ENCODE assay signal across 15 cellular contexts in the genomic region with DNA sequence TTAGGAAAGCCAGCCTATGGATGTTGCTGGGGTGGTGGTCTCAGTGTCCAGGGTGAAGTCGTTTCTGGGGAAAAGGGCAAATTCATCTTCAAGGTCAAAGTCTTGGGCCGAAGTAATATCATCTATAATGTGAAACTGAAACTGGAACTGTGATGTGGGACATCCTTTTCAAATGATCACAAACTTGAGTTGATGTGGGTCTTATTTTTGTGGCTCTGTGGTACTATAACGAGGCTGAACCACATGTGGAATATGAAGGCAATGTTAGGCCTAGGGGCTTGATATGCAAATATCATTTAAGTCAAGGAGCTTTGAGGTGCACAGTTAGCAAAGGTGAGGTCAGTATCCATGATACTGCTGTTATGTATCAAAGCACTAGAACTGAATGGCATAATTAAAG.
DNase-seq lines count a peak whose midpoint lies in the region; ATAC-seq and FAIRE-seq lines count a peak whose summit lies in the region.
"Had no signal": no experiment of that assay in that cellular context is flagged by ENCODE, and none has a peak within 500 bp of the region (broad histone marks: within the 10 kb centered on the region; RNA-seq: fewer than 3 reads in every experiment).

No MANE protein-coding gene starts in this region.

- peaks cover 3% of the 10 kb centered on the region for H3K9me3 ChIP-seq in effector memory CD4-positive, alpha-beta T cell (ENCODE audit: control insufficient read depth, low read length)

- ATAC-seq in HG02970 (IDR thresholded peaks at IDR 0.05; ENCODE audit: low FRiP score, unreplicated experiment) = no peak

- H2AFZ ChIP-seq in ACC112 (ENCODE audit: low read length, unreplicated experiment) = peak overlapping the region; percentile 96

- peaks cover 5% of the 10 kb centered on the region for H3K4me1 ChIP-seq in ACC112 (ENCODE audit: control insufficient read depth, insufficient read depth, low read length, unreplicated experiment)
- peaks cover 13% of the 10 kb centered on the region for H3K4me1 ChIP-seq in effector memory CD4-positive, alpha-beta T cell (ENCODE audit: control insufficient read depth, insufficient read depth, low read length, poor library complexity, severe bottlenecking)

- FAIRE-seq in GM18507 (lab: Jason Lieb, UNC) = peak; percentile 69
- FAIRE-seq: bronchial epithelial cell, keratinocyte, RCC 7860 had no signal

- DNase-seq in GM18507 (ENCODE audit: extremely low spot score, insufficient read length, low read depth) (no peak), OCI-M1 (lab: John Stamatoyannopoulos, UW) (peak; percentile 24), hepatic stellate cell (ENCODE audit: low spot score) (no peak), HUDEP-2 (lab: John Stamatoyannopoulos, UW; ENCODE audit: unreplicated experiment in 76 of 76) (no peak), iPS-NIHi11 (ENCODE audit: low spot score) (no peak)
- no peak for DNase-seq in effector memory CD4-positive, alpha-beta T cell
- DNase-seq: activated gamma-delta T cell treated with Interleukin-2 at 50 U/mL for 16 hours, DMS153, NCI-H1436 treated with DMSO at 0.1 percent for 48 hours, SW 1271 had no signal

- no peaks in the 10 kb centered on the region for H3K27me3 ChIP-seq in ACC112 (ENCODE audit: insufficient read depth, low read length)
- H3K27me3 ChIP-seq in effector memory CD4-positive, alpha-beta T cell (replicated peaks; ENCODE audit: control insufficient read depth, insufficient read depth, low read length, poor library complexity, severe bottlenecking) = no peaks in the 10 kb centered on the region

- peak overlapping the region; percentile 68 for H3K4me3 ChIP-seq in ACC112 (ENCODE audit: low read depth, low read length)
- H3K4me3 ChIP-seq in effector memory CD4-positive, alpha-beta T cell (ENCODE audit: insufficient read depth, low read depth, low read length, poor library complexity, severe bottlenecking) = no peak overlapping the region

- H3K27ac ChIP-seq in ACC112 (ENCODE audit: low read depth, low read length) = no peak overlapping the region
- H3K27ac ChIP-seq in effector memory CD4-positive, alpha-beta T cell (ENCODE audit: insufficient read depth, low read length, poor library complexity, severe bottlenecking) = peak overlapping the region; percentile 44

- H3K36me3 ChIP-seq in ACC112 (ENCODE audit: insufficient read depth, low read length) = 0 out of 2 replicates have a peak, but pooled peaks cover 4% of the 10 kb centered on the region
- H3K36me3 ChIP-seq in effector memory CD4-positive, alpha-beta T cell (ENCODE audit: control insufficient read depth, insufficient read depth, low read length) = no peaks in the 10 kb centered on the region

- no peaks in the 10 kb centered on the region for H3K79me2 ChIP-seq in ACC112 (ENCODE audit: control insufficient read depth, insufficient read depth, low read length, unreplicated experiment)
